In genomic region chr18:36095936-36096519, GRCh38 we compare ENCODE assay signal across 8 cellular contexts. TPM values are rescaled to one million over a fixed set of nuclear protein-coding genes. Genes with fewer than 3 reads are reported as not detected.
A peak's percentile ranks its signal among the peaks of the same experiment; 100 is the strongest.
DNase-seq lines count a peak whose midpoint lies in the region; ATAC-seq and TF ChIP-seq lines count a peak whose summit lies in the region.

No MANE protein-coding gene starts in this region.

- peak; percentile 58 for DNase-seq in AG09309 (ENCODE audit: low read depth)
- DNase-seq in NCI-H2107 treated with DMSO at 0.1 percent for 48 hours (lab: John Stamatoyannopoulos, UW; ENCODE audit: unreplicated experiment), result peak; percentile 65
- DNase-seq in amniotic epithelial cell (ENCODE audit: low read depth), result peak; percentile 83
- peak; percentile 4 for DNase-seq in iPS DF 6.9 (ENCODE audit: low read depth, low spot score)
- DNase-seq in testis, result no peak
- no peak for DNase-seq in D341Med (ENCODE audit: low spot score)

- ATAC-seq in GM18868 (IDR thresholded peaks at IDR 0.05; ENCODE audit: unreplicated experiment), result peak; percentile 43
- no peak for ATAC-seq in HG03139 (IDR thresholded peaks at IDR 0.05; ENCODE audit: unreplicated experiment)

- TF ChIP-seq CTCF in AG09309 (IDR thresholded peaks at IDR 0.05; ENCODE audit: control insufficient read depth, insufficient read depth, low read depth, low read length, missing control alignments), result peak; percentile 46
- TF ChIP-seq CTCF in testis (IDR thresholded peaks at IDR 0.05), result peak; percentile 47 to 52 (median 47)

- intact Hi-C loops in testis (cut with DNase I; ENCODE audit: low total_unique reads), result no loop called here

- no peaks in the 10 kb centered on the region for H3K4me1 ChIP-seq in iPS DF 6.9 (ENCODE audit: control insufficient read depth, insufficient read depth, low read length)
- H3K4me1 ChIP-seq in testis, result no peaks in the 10 kb centered on the region

- H3K27me3 ChIP-seq in iPS DF 6.9 (ENCODE audit: control insufficient read depth, insufficient read depth, low read length), result no peaks in the 10 kb centered on the region
- no peaks in the 10 kb centered on the region for H3K27me3 ChIP-seq in testis

- H3K36me3 ChIP-seq in iPS DF 6.9 (ENCODE audit: control insufficient read depth, insufficient read depth, low read length), result no peaks in the 10 kb centered on the region
- no peaks in the 10 kb centered on the region for H3K36me3 ChIP-seq in testis (ENCODE audit: low read depth, missing control alignments)

- no peak for TF ChIP-seq POLR2A in testis (IDR thresholded peaks at IDR 0.05)

- no peak overlapping the region for H3K27ac ChIP-seq in iPS DF 6.9 (ENCODE audit: low read length)
- H3K27ac ChIP-seq in testis, result no peak overlapping the region

- H3K4me3 ChIP-seq in AG09309 (ENCODE audit: control insufficient read depth, low read depth, low read length), result no peak overlapping the region
- H3K4me3 ChIP-seq in iPS DF 6.9 (ENCODE audit: low read length), result no peak overlapping the region
- H3K4me3 ChIP-seq in testis, result no peak overlapping the region

- no CpG with 5 or more reads among the region's 1 CpG for WGBS in iPS DF 6.9 (ENCODE audit: insufficient coverage, insufficient read length)
- WGBS in testis, 2 donors, result 35 to 51% methylated on average over 1 of the region's 1 CpG

- H3K9me3 ChIP-seq in iPS DF 6.9 (ENCODE audit: control insufficient read depth, insufficient read depth, low read length), result no peaks in the 10 kb centered on the region
- H3K9me3 ChIP-seq in testis, result no peaks in the 10 kb centered on the region

RNA-seq across cellular contexts. Expression of gene RPRD1A, which starts 28.7 kb away (rescaled TPM):
- total RNA-seq in testis, result 100 to 1,000 TPM in 1 of 2 donors, 10 to 100 TPM in 1; 98.6 to 104 TPM
- polyA plus RNA-seq in testis (ENCODE audit: insufficient read depth, low read depth, low replicate concordance), result 73.4 TPM

RNA-seq across cellular contexts. Expression of gene SLC39A6, which starts 33.1 kb away (rescaled TPM):
- 10 to 100 TPM; 51.4 to 53.8 TPM for total RNA-seq in testis
- 38.1 TPM for polyA plus RNA-seq in testis (ENCODE audit: insufficient read depth, low read depth, low replicate concordance)

RNA-seq across cellular contexts. Expression of gene ELP2, which starts 33.7 kb away (rescaled TPM):
- 10 to 100 TPM; 94.8 to 95.2 TPM for total RNA-seq in testis
- polyA plus RNA-seq in testis (ENCODE audit: insufficient read depth, low read depth, low replicate concordance), result 81.0 TPM

Comparison
In these comparisons a context has a peak if more than half of its experiments do, and no peak if none do; other contexts are left out.
1. DNase-seq: peak in AG09309 (single experiment), NCI-H2107 treated with DMSO at 0.1 percent for 48 hours (single experiment), amniotic epithelial cell (single experiment) and iPS DF 6.9 (single experiment); none in testis (single experiment) and D341Med (single experiment).